17 cellular contexts compared by ENCODE assay signal in the genomic region with DNA sequence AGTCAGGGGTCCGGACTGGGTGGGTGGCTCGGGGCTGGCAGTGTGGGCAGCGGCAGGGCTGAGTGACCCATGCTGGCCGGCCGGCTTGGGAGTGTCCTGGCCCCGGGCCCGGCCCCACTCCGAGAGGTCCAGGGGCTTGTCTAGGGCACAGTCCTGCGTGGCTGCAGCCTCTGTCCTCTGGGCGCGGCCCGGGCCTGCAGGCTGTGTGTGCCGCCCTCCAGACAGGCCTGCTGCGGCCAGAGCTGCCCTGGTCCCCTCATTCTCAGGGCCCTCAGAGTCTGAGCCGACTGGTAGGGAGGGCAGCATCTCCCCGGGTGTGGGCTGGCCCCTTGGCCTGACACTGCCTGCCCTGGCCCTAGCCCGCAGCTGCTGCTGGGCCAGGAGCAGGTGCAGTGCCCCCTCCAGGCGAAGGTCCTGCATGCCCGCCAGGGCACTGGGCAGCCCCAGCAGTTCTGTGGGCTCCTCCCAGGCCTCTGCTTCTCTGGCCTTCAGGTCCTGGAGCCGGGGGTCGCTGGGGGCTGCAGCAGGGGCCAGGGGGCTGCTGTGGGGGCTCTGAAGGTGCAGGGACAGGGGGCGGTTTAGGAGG. TPM values are rescaled to one million over a fixed set of nuclear protein-coding genes. Genes with fewer than 3 reads are reported as not detected.
A peak's percentile ranks its signal among the peaks of the same experiment; 100 is the strongest.
DNase-seq lines count a peak whose midpoint lies in the region; ATAC-seq and TF ChIP-seq lines count a peak whose summit lies in the region.
"Had no signal": no experiment of that assay in that cellular context is flagged by ENCODE, and none has a peak within 500 bp of the region (broad histone marks: within the 10 kb centered on the region; RNA-seq: fewer than 3 reads in every experiment).

No MANE protein-coding gene starts in this region.

- no peak overlapping the region for H3K23ac ChIP-seq in IMR-90 (ENCODE audit: low read depth, low read length)

- H3K27ac ChIP-seq in IMR-90 (ENCODE audit: insufficient read depth, low read length) = no peak overlapping the region
- H3K27ac ChIP-seq: gastrocnemius medialis had no signal

- intact Hi-C loops in IMR-90 (cut with micrococcal nuclease) = no loop called here

- H3K27me3 Mint-ChIP-seq in neural crest cell (ENCODE audit: low read depth) = peaks cover 5% of the 10 kb centered on the region
- no peaks in the 10 kb centered on the region for H3K27me3 Mint-ChIP-seq in T-helper 2 cell treated with Interferon-gamma antibody and Interleukin-4, amounts not matched to agents 5 μg/mL and 100 μg/mL, for 36 hours (ENCODE audit: low read depth)

- H4K8ac ChIP-seq in IMR-90 (ENCODE audit: low read depth in 2 of 2, low read length in 2 of 2) = no peak overlapping the region

- TF ChIP-seq CTCF in IMR-90 (conservative IDR thresholded peaks at IDR 0.05; ENCODE audit: low read depth, low read length) (0 out of 2 replicates have a peak, but pooled peaks have one; percentile 11), astrocyte of the spinal cord (IDR thresholded peaks at IDR 0.05; ENCODE audit: low read depth, low read length) (peak; percentile 21), neural crest cell (conservative IDR thresholded peaks at IDR 0.05) (peak; percentile 16)

- no peak overlapping the region for H2BK120ac ChIP-seq in IMR-90 (ENCODE audit: low read depth, low read length)

- no peaks in the 10 kb centered on the region for H3K9me3 Mint-ChIP-seq in neural crest cell
- H3K9me3 Mint-ChIP-seq in T-helper 2 cell treated with Interferon-gamma antibody and Interleukin-4, amounts not matched to agents 5 μg/mL and 100 μg/mL, for 36 hours = no peaks in the 10 kb centered on the region
- H3K9me3 Mint-ChIP-seq: activated T-cell treated with anti-CD3 and anti-CD28 coated beads, Interleukin-2, amount 50 U/mL, for 72 hours; natural killer cell had no signal

- CTCF ChIA-PET in IMR-90 (lab: Yijun Ruan, JAX) = no interaction called here

- no peaks in the 10 kb centered on the region for H3K79me1 ChIP-seq in IMR-90 (ENCODE audit: low read depth in 1 of 2, low read length in 2 of 2)

- H3K56ac ChIP-seq in IMR-90 (ENCODE audit: extremely low read depth, insufficient read depth, low read length) = no peak overlapping the region

- no peak overlapping the region for H2BK20ac ChIP-seq in IMR-90 (ENCODE audit: low read depth, low read length)

- no TSS peak for BruUV-seq in IMR-90 (replicated peaks; lab: Mats Ljungman, UMichigan)

- H4K5ac ChIP-seq in IMR-90 (ENCODE audit: low read depth, low read length) = no peak overlapping the region

- no peak overlapping the region for H2BK15ac ChIP-seq in IMR-90 (ENCODE audit: low read depth, low read length)

- no peaks in the 10 kb centered on the region for H4K20me1 ChIP-seq in IMR-90 (ENCODE audit: insufficient read depth, low read length)

- WGBS in IMR-90 (ENCODE audit: extremely low coverage in 2 of 2, insufficient read length in 1 of 2), 2 experiments = 78% methylated on average over 12 of the region's 22 CpGs; no CpG with 5 or more reads in 1 of the 2 experiments

- no peak overlapping the region for H3K4ac ChIP-seq in IMR-90 (ENCODE audit: low read depth, low read length)

- dilution Hi-C loops in IMR-90 (cut with HindIII; ENCODE audit: low sequenced_read_pairs, unreplicated experiment) = no loop called here

- H3K4me1 Mint-ChIP-seq in neural crest cell = no peaks in the 10 kb centered on the region
- peaks cover 8% of the 10 kb centered on the region for H3K4me1 Mint-ChIP-seq in T-helper 2 cell treated with Interferon-gamma antibody and Interleukin-4, amounts not matched to agents 5 μg/mL and 100 μg/mL, for 36 hours (ENCODE audit: low read depth)

- peaks cover 11% of the 10 kb centered on the region; the same call in 1 of the 2 replicates for H3K27me3 ChIP-seq in IMR-90 (ENCODE audit: control insufficient read depth, insufficient read depth, low read length)

- TF ChIP-seq POLR2A in IMR-90 (IDR thresholded peaks at IDR 0.05; ENCODE audit: low read depth, low read length) = no peak

- no peak overlapping the region for H3K4me3 Mint-ChIP-seq in neural crest cell
- H3K4me3 Mint-ChIP-seq in T-helper 2 cell treated with Interferon-gamma antibody and Interleukin-4, amounts not matched to agents 5 μg/mL and 100 μg/mL, for 36 hours = no peak overlapping the region
- H3K4me3 Mint-ChIP-seq: activated CD4-positive, alpha-beta T cell treated with anti-CD3 and anti-CD28 coated beads for 36 hours; activated T-cell treated with anti-CD3 and anti-CD28 coated beads, Interleukin-2, amount 50 U/mL, for 72 hours; natural killer cell had no signal

- DNase-seq in Daoy (ENCODE audit: low read depth) (peak; percentile 28), IMR-90 (no peak), astrocyte of the spinal cord (ENCODE audit: low read depth, low spot score) (no peak), neural crest cell (ENCODE audit: low read depth, low spot score) (no peak), germinal center (ENCODE audit: low spot score) (no peak), DMS153 (lab: John Stamatoyannopoulos, UW) (no peak)
- no peak for DNase-seq in T-helper 2 cell treated with Interferon-gamma antibody and Interleukin-4, amounts not matched to agents 5 μg/mL and 100 μg/mL, for 36 hours (ENCODE audit: low spot score)
- DNase-seq: activated CD4-positive, alpha-beta T cell treated with anti-CD3 and anti-CD28 coated beads for 36 hours; activated T-cell treated with anti-CD3 and anti-CD28 coated beads, Interleukin-2, amount 50 U/mL, for 72 hours; amniotic stem cell; effector CD8-positive, alpha-beta T cell; gastrocnemius medialis; left cardiac atrium; natural killer cell; NCI-H69 had no signal

- TF ChIP-seq RAD21 in IMR-90 (IDR thresholded peaks at IDR 0.05; ENCODE audit: low read length) = no peak

- no peak overlapping the region for H3K18ac ChIP-seq in IMR-90 (ENCODE audit: low read depth, low read length)

- H2BK5ac ChIP-seq in IMR-90 (ENCODE audit: low read depth, low read length, poor library complexity, severe bottlenecking) = no peak overlapping the region

- H3K9me3 ChIP-seq in IMR-90 (ENCODE audit: control insufficient read depth, insufficient read depth, low read length) = no peaks in the 10 kb centered on the region
- H3K9me3 ChIP-seq: gastrocnemius medialis had no signal

- H3K4me2 ChIP-seq in IMR-90 (ENCODE audit: low read depth, low read length) = no peak overlapping the region

- no peaks in the 10 kb centered on the region for H3K36me3 ChIP-seq in IMR-90 (ENCODE audit: control insufficient read depth, insufficient read depth, low read length)
- H3K36me3 ChIP-seq: gastrocnemius medialis had no signal

- H3K27ac Mint-ChIP-seq in neural crest cell (ENCODE audit: unreplicated experiment) = no peak overlapping the region
- H3K27ac Mint-ChIP-seq in T-helper 2 cell treated with Interferon-gamma antibody and Interleukin-4, amounts not matched to agents 5 μg/mL and 100 μg/mL, for 36 hours = no peak overlapping the region
- H3K27ac Mint-ChIP-seq: activated CD4-positive, alpha-beta T cell treated with anti-CD3 and anti-CD28 coated beads for 36 hours; activated T-cell treated with anti-CD3 and anti-CD28 coated beads, Interleukin-2, amount 50 U/mL, for 72 hours; natural killer cell had no signal

- H3K4me1 ChIP-seq in IMR-90 (ENCODE audit: control insufficient read depth, insufficient read depth, low read length) = no peaks in the 10 kb centered on the region

- POLR2A ChIA-PET in IMR-90 (lab: Charles Lee; ENCODE audit: unreplicated experiment) = no interaction called here

- ATAC-seq in IMR-90 (ENCODE audit: low read depth) (no peak), HG02763 (IDR thresholded peaks at IDR 0.05; ENCODE audit: unreplicated experiment) (no peak)
- ATAC-seq: activated CD4-positive, alpha-beta T cell treated with anti-CD3 and anti-CD28 coated beads for 36 hours; activated T-cell treated with anti-CD3 and anti-CD28 coated beads, Interleukin-2, amount 50 U/mL, for 72 hours; gastrocnemius medialis; left cardiac atrium; natural killer cell had no signal

- H3K9me1 ChIP-seq in IMR-90 (ENCODE audit: insufficient read depth, low read length) = no peaks in the 10 kb centered on the region

- H3K14ac ChIP-seq in IMR-90 (replicated peaks; ENCODE audit: low read depth, low read length) = no peak overlapping the region

- in situ Hi-C loops in IMR-90 (cut with MboI; ENCODE audit: low sequenced_read_pairs) = no loop called here
- in situ Hi-C loops in astrocyte of the spinal cord (cut with HindIII; ENCODE audit: low sequenced_read_pairs) = no loop called here

- H2AK5ac ChIP-seq in IMR-90 (ENCODE audit: low read depth, low read length) = no peak overlapping the region

- no peak overlapping the region for H2AFZ ChIP-seq in IMR-90 (replicated peaks; ENCODE audit: low read length, poor library complexity)

- H3K9ac ChIP-seq in IMR-90 (ENCODE audit: low read depth, low read length) = no peak overlapping the region

- H2AK9ac ChIP-seq in IMR-90 (replicated peaks; ENCODE audit: low read depth, low read length, poor library complexity) = no peak overlapping the region

- no peaks in the 10 kb centered on the region for H3K36me3 Mint-ChIP-seq in neural crest cell (ENCODE audit: low read depth)
- no peaks in the 10 kb centered on the region for H3K36me3 Mint-ChIP-seq in T-helper 2 cell treated with Interferon-gamma antibody and Interleukin-4, amounts not matched to agents 5 μg/mL and 100 μg/mL, for 36 hours (ENCODE audit: low read depth)
- H3K36me3 Mint-ChIP-seq: natural killer cell had no signal

- H3K4me3 ChIP-seq in IMR-90 (ENCODE audit: insufficient read depth, low read depth, low read length) (no peak overlapping the region), astrocyte of the spinal cord (ENCODE audit: low read depth, low read length) (no peak overlapping the region)
- H3K4me3 ChIP-seq: gastrocnemius medialis had no signal

- H4K91ac ChIP-seq in IMR-90 (ENCODE audit: insufficient read depth, low read depth, low read length) = no peak overlapping the region

RNA-seq across cellular contexts. Expression of gene CABLES2, which starts 6.9 kb away (rescaled TPM):
- 2.0 and 3.8 TPM in 2 replicates for total RNA-seq in Daoy (2014; rRNA removed; shearing (Covaris generic))
- total RNA-seq in IMR-90 (2012; rRNA removed) (1.1 and 1.4 TPM in 2 replicates), neural crest cell (25.2 and 26.6 TPM in 2 replicates)
- 5.1 TPM in 2 replicates for polyA plus RNA-seq in IMR-90 (2012; rRNA removed)
- 3.6 and 4.4 TPM in 2 replicates for polyA plus RNA-seq in IMR-90 (2012; cell fraction: cytosol; rRNA removed)
- 6.7 and 6.8 TPM in 2 replicates for polyA plus RNA-seq in IMR-90 (2012; cell fraction: nucleus; rRNA removed; ENCODE audit: low replicate concordance)

RNA-seq across cellular contexts. Expression of gene RBBP8NL, which starts 13.3 kb away (rescaled TPM):
- total RNA-seq in Daoy (2014; rRNA removed; shearing (Covaris generic)) = not detected in 2 replicates
- total RNA-seq in IMR-90 (2012; rRNA removed) (not detected in 2 replicates), neural crest cell (not detected in 2 replicates)
- polyA plus RNA-seq in IMR-90 (2012; rRNA removed) = not detected in 2 replicates
- not detected in 2 replicates for polyA plus RNA-seq in IMR-90 (2012; cell fraction: cytosol; rRNA removed)
- polyA plus RNA-seq in IMR-90 (2012; cell fraction: nucleus; rRNA removed; ENCODE audit: low replicate concordance) = not detected in 2 replicates
- total RNA-seq: activated CD4-positive, alpha-beta T cell treated with anti-CD3 and anti-CD28 coated beads for 36 hours; activated T-cell treated with anti-CD3 and anti-CD28 coated beads, Interleukin-2, amount 50 U/mL, for 72 hours; gastrocnemius medialis; left cardiac atrium; natural killer cell; skeletal muscle tissue had no signal

RNA-seq across cellular contexts. Expression of gene RPS21, which starts 27.1 kb away (rescaled TPM):
- total RNA-seq in Daoy (2014; rRNA removed; shearing (Covaris generic)) = 1,690 and 2,894 TPM in 2 replicates
- total RNA-seq in IMR-90 (2012; rRNA removed) = 2,710 and 3,846 TPM in 2 replicates
- polyA plus RNA-seq in IMR-90 (2012; rRNA removed) = 4,298 and 4,766 TPM in 2 replicates
- polyA plus RNA-seq in IMR-90 (2012; cell fraction: cytosol; rRNA removed) = 31,826 and 47,741 TPM in 2 replicates
- 3,277 and 3,813 TPM in 2 replicates for polyA plus RNA-seq in IMR-90 (2012; cell fraction: nucleus; rRNA removed; ENCODE audit: low replicate concordance)
- 1,298 and 1,312 TPM in 2 replicates for total RNA-seq in neural crest cell

RNA-seq across cellular contexts. Expression of gene LAMA5, which starts 46.9 kb away (rescaled TPM):
- 3.1 and 9.6 TPM in 2 replicates for total RNA-seq in Daoy (2014; rRNA removed; shearing (Covaris generic))
- total RNA-seq in IMR-90 (2012; rRNA removed) (0.56 and 0.90 TPM in 2 replicates), neural crest cell (35.0 and 38.8 TPM in 2 replicates)
- polyA plus RNA-seq in IMR-90 (2012; rRNA removed) = 7.3 and 11.4 TPM in 2 replicates
- polyA plus RNA-seq in IMR-90 (2012; cell fraction: cytosol; rRNA removed) = 15.0 and 17.8 TPM in 2 replicates
- polyA plus RNA-seq in IMR-90 (2012; cell fraction: nucleus; rRNA removed; ENCODE audit: low replicate concordance) = 27.9 and 77.8 TPM in 2 replicates
